Comparison of ENCODE assay signal across 8 cellular contexts in genomic region chr4:153115322-153116100, GRCh38.
A peak's percentile ranks its signal among the peaks of the same experiment; 100 is the strongest.
DNase-seq lines count a peak whose midpoint lies in the region; ATAC-seq, FAIRE-seq and TF ChIP-seq lines count a peak whose summit lies in the region.
"Had no signal": no experiment of that assay in that cellular context is flagged by ENCODE, and none has a peak within 500 bp of the region (broad histone marks: within the 10 kb centered on the region; RNA-seq: fewer than 3 reads in every experiment).

No MANE protein-coding gene starts in this region.

- peak overlapping the region; percentile 40; the same call in 1 of the 2 replicates for H3K4me3 ChIP-seq in GM12878

- no peaks in the 10 kb centered on the region for H3K36me3 Mint-ChIP-seq in T-helper 2 cell treated with Interferon-gamma antibody and Interleukin-4, amounts not matched to agents 5 μg/mL and 100 μg/mL, for 36 hours (ENCODE audit: low read depth)
- H3K36me3 Mint-ChIP-seq in memory B cell = no peaks in the 10 kb centered on the region

- no peaks in the 10 kb centered on the region for H3K79me2 ChIP-seq in GM12878 (ENCODE audit: control insufficient read depth, insufficient read depth, low read length)

- H3K27me3 ChIP-seq in GM12878 (replicated peaks in 1 of 2; ENCODE audit: control insufficient read depth in 2 of 2, insufficient read depth in 2 of 2, low read length in 1 of 2) = peaks cover 0 to 2% of the 10 kb centered on the region in 2 experiments; a peak in 1 of 4 replicates

- CTCF ChIA-PET in GM12878 (lab: Yijun Ruan, JAX) = interaction anchor here (0.7 to 3.7 kb wide), 5 partner anchors 11 to 284 kb away, joined by 4 to 27 read pairs (median 6); no protein-coding TSS in a partner anchor

- no peak for TF ChIP-seq POLR2A in GM12878 (IDR thresholded peaks at IDR 0.05; ENCODE audit: low read depth, low read length)

- POLR2A ChIA-PET in GM12878 (lab: Charles Lee) = no interaction called here

- TF ChIP-seq RAD21 in GM12878 (IDR thresholded peaks at IDR 0.05; ENCODE audit: insufficient read depth, low read depth, low read length) = no peak

- peaks cover 18% of the 10 kb centered on the region for H3K27me3 Mint-ChIP-seq in T-helper 2 cell treated with Interferon-gamma antibody and Interleukin-4, amounts not matched to agents 5 μg/mL and 100 μg/mL, for 36 hours (ENCODE audit: low read depth)
- no peaks in the 10 kb centered on the region for H3K27me3 Mint-ChIP-seq in memory B cell

- H3K27ac ChIP-seq in GM12878 (ENCODE audit: control insufficient read depth, insufficient read depth) = no peak overlapping the region

- peak; percentile 70 for FAIRE-seq in GM12878 (lab: Jason Lieb, UNC)

- TF ChIP-seq CTCF in GM12878 (IDR thresholded peaks at IDR 0.05 in 2 of 3, conservative IDR thresholded peaks at IDR 0.05 in 1 of 3; ENCODE audit: control insufficient read depth in 2 of 3, extremely low read depth in 1 of 3, insufficient read depth in 1 of 3, low read depth in 3 of 3, low read length in 3 of 3) = no peak

- SMC1A ChIA-PET in GM12878 (lab: Charles Lee; ENCODE audit: uncharacterized antibody, unreplicated experiment) = interaction anchor here (1.1 to 1.9 kb wide), 5 partner anchors 12 to 707 kb away, joined by 3 to 8 read pairs (median 5); no protein-coding TSS in a partner anchor

- peak overlapping the region; percentile 77 for H3K4me2 ChIP-seq in GM12878 (ENCODE audit: control insufficient read depth, insufficient read depth)

- no peaks in the 10 kb centered on the region for H3K9me3 Mint-ChIP-seq in T-helper 2 cell treated with Interferon-gamma antibody and Interleukin-4, amounts not matched to agents 5 μg/mL and 100 μg/mL, for 36 hours
- H3K9me3 Mint-ChIP-seq in memory B cell = no peaks in the 10 kb centered on the region
- H3K9me3 Mint-ChIP-seq: neural crest cell had no signal

- no peak overlapping the region for H3K9ac ChIP-seq in GM12878 (ENCODE audit: control insufficient read depth, insufficient read depth, low read length)

- 35% methylated on average over 10 of the region's 10 CpGs for WGBS in GM12878 (ENCODE audit: insufficient coverage, insufficient replicate concordance, low lambda C conversion rate, missing lambda C conversion rate)

- H3K4me3 Mint-ChIP-seq in T-helper 2 cell treated with Interferon-gamma antibody and Interleukin-4, amounts not matched to agents 5 μg/mL and 100 μg/mL, for 36 hours = no peak overlapping the region
- peak overlapping the region; percentile 31 for H3K4me3 Mint-ChIP-seq in memory B cell
- H3K4me3 Mint-ChIP-seq: neural crest cell had no signal

- peak; percentile 79 for ATAC-seq in GM19324 (IDR thresholded peaks at IDR 0.05; ENCODE audit: low FRiP score, unreplicated experiment)
- peak; percentile 90 for ATAC-seq in HG03432 (IDR thresholded peaks at IDR 0.05; ENCODE audit: unreplicated experiment)
- ATAC-seq in GM12878 = peak; percentile 94
- ATAC-seq in memory B cell (ENCODE audit: low read depth) = peak; percentile 81

- H4K20me1 ChIP-seq in GM12878 (ENCODE audit: control insufficient read depth, insufficient read depth) = no peaks in the 10 kb centered on the region

- BruUV-seq in GM12878 (replicated peaks; lab: Mats Ljungman, UMichigan) = no TSS peak

- no peaks in the 10 kb centered on the region for H3K36me3 ChIP-seq in GM12878 (ENCODE audit: control insufficient read depth in 2 of 2, insufficient read depth in 2 of 2, low read length in 1 of 2)

- no peak overlapping the region for H3K27ac Mint-ChIP-seq in T-helper 2 cell treated with Interferon-gamma antibody and Interleukin-4, amounts not matched to agents 5 μg/mL and 100 μg/mL, for 36 hours
- peak overlapping the region; percentile 82 for H3K27ac Mint-ChIP-seq in memory B cell

- RAD21 ChIA-PET in GM12878 (lab: Charles Lee; ENCODE audit: unreplicated experiment) = interaction anchor here (1.1 to 2.8 kb wide), 2 partner anchors 12 to 32 kb away, joined by 3 to 11 read pairs; no protein-coding TSS in a partner anchor

- in situ Hi-C loops in GM12878 (cut with MboI) = no loop called here

- no peaks in the 10 kb centered on the region for H3K9me3 ChIP-seq in GM12878 (replicated peaks; ENCODE audit: control insufficient read depth, insufficient read depth, low read length)

- intact Hi-C loops in GM12878 (cut with micrococcal nuclease; ENCODE audit: unreplicated experiment) = loop anchor here (1.0 kb wide), 1 partner anchor 28 kb away; no protein-coding TSS in a partner anchor

- H3K4me1 Mint-ChIP-seq in T-helper 2 cell treated with Interferon-gamma antibody and Interleukin-4, amounts not matched to agents 5 μg/mL and 100 μg/mL, for 36 hours (ENCODE audit: low read depth) = peaks cover 12% of the 10 kb centered on the region
- peaks cover 9% of the 10 kb centered on the region for H3K4me1 Mint-ChIP-seq in memory B cell
- H3K4me1 Mint-ChIP-seq: neural crest cell had no signal

- peak; percentile 76 for DNase-seq in T-helper 2 cell treated with Interferon-gamma antibody and Interleukin-4, amounts not matched to agents 5 μg/mL and 100 μg/mL, for 36 hours (ENCODE audit: low spot score)
- DNase-seq in GM12878 (ENCODE audit: low read depth, low spot score) (peak; percentile 79), memory B cell (ENCODE audit: low spot score in 2 of 2) (peak; percentile 38 to 52), HuH-7.5 (ENCODE audit: low spot score) (no peak)
- DNase-seq in stimulated activated CD8-positive, alpha-beta memory T cell treated with anti-CD3 and anti-CD28 coated beads, Interleukin-7, amount 100 ng/mL, for 4 hours (ENCODE audit: low read depth in 2 of 2) = peak; percentile 64 to 72

- H2AFZ ChIP-seq in GM12878 (ENCODE audit: control insufficient read depth, low read depth, low read length) = no peak overlapping the region

- H3K4me1 ChIP-seq in GM12878 (ENCODE audit: control insufficient read depth, insufficient read depth, low read length) = peaks cover 8% of the 10 kb centered on the region; the same call in 1 of the 2 replicates

- no peak for TF ChIP-seq EP300 in GM12878 (IDR thresholded peaks at IDR 0.05; ENCODE audit: borderline replicate concordance in 1 of 2, control insufficient read depth in 1 of 2, low read depth in 2 of 2, low read length in 2 of 2)

TF ChIP-seq in GM12878, 131 proteins besides CTCF, POLR2A, EP300 and RAD21:
- TF ChIP-seq RELB (IDR thresholded peaks at IDR 0.05; ENCODE audit: low read depth) = peak; percentile 21; the same call in 1 of the 2 replicates
- TF ChIP-seq SPI1 (IDR thresholded peaks at IDR 0.05; ENCODE audit: borderline replicate concordance, insufficient read depth, low read depth, low read length) = peak; percentile 46; the same call in 1 of the 2 replicates
- no peak for TF ChIP-seq ZNF24 (IDR thresholded peaks at IDR 0.05)
- 0 out of 2 replicates have a peak, but pooled peaks have one; percentile 24 for TF ChIP-seq MLLT1 (IDR thresholded peaks at IDR 0.05)
TF ChIP-seq in GM12878: peak in this region for 3.
